1 cellular context compared by ENCODE assay signal in genomic region chr1:168181063-168181720, GRCh38.
TF ChIP-seq lines count a peak whose summit lies in the region.
"Not testable (repeated sequence)": the region's sequence is repeated elsewhere in the genome, so short reads cannot be mapped to it uniquely, and the experiment has no call there.

No MANE protein-coding gene starts in this region.

TF ChIP-seq in K562, 482 proteins besides CTCF, POLR2A, EP300 and RAD21:
- TF ChIP-seq ZBTB40 (IDR thresholded peaks at IDR 0.05), result peak; percentile 50; the same call in 1 of the 2 replicates
- not testable (repeated sequence) for TF ChIP-seq ZBTB40 (CRISPR knock-in tag; IDR thresholded peaks at IDR 0.05)
